ENCODE assay signal across 8 cellular contexts in genomic region chr12:39188689-39189088, GRCh38.
"Had no signal": no experiment of that assay in that cellular context is flagged by ENCODE, and none has a peak within 500 bp of the region (broad histone marks: within the 10 kb centered on the region; RNA-seq: fewer than 3 reads in every experiment).

No MANE protein-coding gene starts in this region.

- DNase-seq: GDM1, GF-D8 had no signal

- ATAC-seq: GM12878 had no signal

- H3K4me3 ChIP-seq: GM12878 had no signal

- FAIRE-seq: G401.6, GM12878, GM12891, GM12892, GM18507, GM19239 had no signal
